8 cellular contexts compared by ENCODE assay signal in the genomic region with DNA sequence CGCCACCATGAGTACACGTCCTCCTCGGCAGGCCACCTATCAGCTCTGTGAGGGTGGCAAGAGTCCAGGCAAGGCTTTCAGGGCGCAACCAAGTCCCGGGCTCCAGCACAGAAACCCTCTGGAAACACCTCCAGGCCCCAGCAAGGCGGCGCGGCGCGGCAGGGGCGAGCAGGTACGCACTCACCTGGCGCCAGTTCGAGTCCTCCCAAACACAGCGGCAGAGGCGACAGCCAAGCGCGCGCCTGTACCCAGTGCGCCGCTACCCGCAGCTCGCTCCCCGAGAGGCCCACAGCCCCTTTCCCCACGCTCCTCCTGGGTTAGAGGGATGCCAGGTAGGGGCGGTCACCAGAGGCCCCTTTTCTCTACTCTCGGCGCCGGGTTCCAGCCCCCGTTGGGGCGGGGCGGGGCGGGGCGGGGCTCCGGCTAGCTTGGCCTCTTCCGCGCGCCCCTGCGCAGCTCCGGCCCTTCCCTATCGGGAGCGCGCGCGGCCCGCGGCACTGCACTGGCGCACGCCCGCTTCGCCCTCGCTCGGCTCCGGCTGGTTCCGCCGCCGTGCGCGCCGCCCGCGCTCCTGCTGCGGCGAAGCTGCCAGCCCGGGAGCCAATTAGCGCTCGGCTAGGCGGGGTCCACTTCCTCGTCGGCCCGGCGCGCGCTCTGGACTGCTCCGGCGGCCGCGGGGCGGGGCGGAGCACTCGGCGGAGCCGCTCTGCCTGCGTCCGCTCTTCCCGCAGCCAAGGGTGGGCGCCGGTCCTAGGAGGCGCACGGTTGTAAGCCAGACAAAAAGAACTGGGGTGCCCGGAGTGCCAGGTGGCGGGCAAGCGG. TPM values are rescaled to one million over a fixed set of nuclear protein-coding genes. Genes with fewer than 3 reads are reported as not detected.
A peak's percentile ranks its signal among the peaks of the same experiment; 100 is the strongest.
DNase-seq lines count a peak whose midpoint lies in the region; ATAC-seq and TF ChIP-seq lines count a peak whose summit lies in the region.

A gene (minus strand): TSS at position 332 of the 822 bp plus-strand sequence. CDS start 5,040 bp downstream, outside the sequence.
A gene with protein sequence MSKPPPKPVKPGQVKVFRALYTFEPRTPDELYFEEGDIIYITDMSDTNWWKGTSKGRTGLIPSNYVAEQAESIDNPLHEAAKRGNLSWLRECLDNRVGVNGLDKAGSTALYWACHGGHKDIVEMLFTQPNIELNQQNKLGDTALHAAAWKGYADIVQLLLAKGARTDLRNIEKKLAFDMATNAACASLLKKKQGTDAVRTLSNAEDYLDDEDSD (plus strand): TSS at position 691 of the 822 bp plus-strand sequence. CDS start 179 bp downstream, outside the sequence.

- in situ Hi-C loops in astrocyte of the cerebellum (cut with HindIII; ENCODE audit: low sequenced_read_pairs): no loop called here

- peaks cover 0 to 2% of the 10 kb centered on the region in 2 donors for H3K4me1 ChIP-seq in aorta (ENCODE audit: control insufficient read depth in 1 of 2, insufficient read depth in 2 of 2, low read length in 2 of 2)

- intact Hi-C loops in aorta (cut with DNase I): loop anchor here (2.0 to 5.0 kb wide), 3 partner anchors 59 to 136 kb away; a partner anchor contains a TSS

- DNase-seq in NCI-H2081 (lab: John Stamatoyannopoulos, UW) (peak; percentile 93 to 97), T-helper 9 cell (peak; percentile 85), astrocyte of the cerebellum (ENCODE audit: low read depth) (peak; percentile 91), hepatic stellate cell (ENCODE audit: low spot score) (peak; percentile 96), renal cortical epithelial cell (ENCODE audit: low read depth) (peak; percentile 84), aorta (peak; percentile 98)

- peak; percentile 81 for ATAC-seq in GM18517 (IDR thresholded peaks at IDR 0.05; ENCODE audit: unreplicated experiment)
- peak; percentile 87 for ATAC-seq in HG03039 (IDR thresholded peaks at IDR 0.05; ENCODE audit: unreplicated experiment)
- ATAC-seq in aorta (ENCODE audit: low FRiP score): peak; percentile 97

- peak within 1 kb of the TSS in 1 of 2 donors; percentile 66 for H3K27ac ChIP-seq in aorta (ENCODE audit: low read depth in 1 of 2, low read length in 2 of 2)

- WGBS in aorta, 2 donors: 0 to 1% methylated on average over 61 to 93 of the region's 93 CpGs

- no peaks in the 10 kb centered on the region for H3K27me3 ChIP-seq in aorta (ENCODE audit: control insufficient read depth in 1 of 2, insufficient read depth in 2 of 2, low read length in 1 of 2)

- TF ChIP-seq CTCF in astrocyte of the cerebellum (IDR thresholded peaks at IDR 0.05; ENCODE audit: low read depth, low read length, missing control alignments): peak; percentile 5

- H3K36me3 ChIP-seq in aorta (ENCODE audit: control insufficient read depth in 1 of 2, insufficient read depth in 2 of 2, low read length in 1 of 2): no peaks in the 10 kb centered on the region

- no peaks in the 10 kb centered on the region for H3K9me3 ChIP-seq in aorta (ENCODE audit: control insufficient read depth, low read length)

- H3K4me3 ChIP-seq in astrocyte of the cerebellum (ENCODE audit: low read depth, low read length) (peak within 1 kb of the TSS; percentile 92), aorta (ENCODE audit: low read length in 2 of 2) (peak within 1 kb of the TSS; percentile 89 to 90)

RNA-seq across cellular contexts. Expression of the first gene that starts in this region (rescaled TPM):
- total RNA-seq in renal cortical epithelial cell (14.6 and 24.8 TPM in 2 replicates), aorta (10 to 100 TPM; 33.1 TPM)
- 10 to 100 TPM; 40.1 to 62.6 TPM for polyA plus RNA-seq in aorta

RNA-seq across cellular contexts. Expression of the second gene that starts in this region (rescaled TPM):
- total RNA-seq in renal cortical epithelial cell (37.2 and 81.6 TPM in 2 replicates), aorta (10 to 100 TPM; 34.6 to 47.7 TPM)
- 10 to 100 TPM; 24.8 to 49.3 TPM for polyA plus RNA-seq in aorta
